Comparison of ENCODE assay signal across 8 cellular contexts in the genomic region with DNA sequence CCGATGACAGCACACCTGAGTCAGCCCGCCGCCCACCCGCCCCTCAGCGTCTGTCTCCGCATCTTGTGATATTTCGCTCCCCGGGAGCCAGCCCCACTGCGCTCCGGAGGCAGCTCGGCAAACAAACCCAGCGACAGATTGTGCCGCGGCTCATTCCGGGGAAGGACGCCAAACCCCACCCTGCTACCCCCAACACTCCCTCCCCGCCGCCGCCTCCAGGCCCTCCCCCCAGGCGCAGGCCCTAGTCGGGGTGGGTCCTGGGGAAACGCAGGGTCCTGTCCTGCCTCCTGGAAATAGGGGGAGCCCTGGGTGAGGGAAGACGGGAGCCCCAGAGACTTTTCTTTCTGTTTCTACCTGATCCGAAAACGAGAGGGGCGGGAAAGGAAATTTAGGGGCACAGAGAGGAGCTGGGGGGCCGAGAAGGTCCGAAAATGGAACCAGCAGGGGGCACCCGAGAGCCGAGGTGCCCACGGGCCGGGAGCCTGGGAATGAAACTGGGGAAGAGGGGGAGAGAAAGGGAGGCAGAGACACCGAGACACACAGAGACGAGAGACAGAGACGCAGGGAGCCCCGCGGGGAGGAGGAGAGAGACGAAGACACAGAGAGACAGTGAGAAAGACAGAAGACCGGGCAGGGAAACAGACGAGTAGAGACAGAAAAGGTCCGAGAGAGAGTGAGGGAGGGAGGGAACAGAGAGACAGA. TPM values are rescaled to one million over a fixed set of nuclear protein-coding genes. Genes with fewer than 3 reads are reported as not detected.
DNase-seq lines count a peak whose midpoint lies in the region; ATAC-seq, FAIRE-seq and TF ChIP-seq lines count a peak whose summit lies in the region.

No MANE protein-coding gene starts in this region.

- TF ChIP-seq CTCF in foreskin fibroblast (IDR thresholded peaks at IDR 0.05; ENCODE audit: low read depth, low read length): peak; percentile 75

- DNase-seq in NCI-H1417 (lab: John Stamatoyannopoulos, UW): peak in 2 of 3 experiments; percentile 56 to 61
- DNase-seq in NCI-H1417 treated with DMSO at 0.1 percent for 48 hours (lab: John Stamatoyannopoulos, UW): no peak
- DNase-seq in NCI-H2171 (lab: John Stamatoyannopoulos, UW): peak; percentile 92
- DNase-seq in activated T-cell treated with anti-CD3 and anti-CD28 coated beads for 4 hours: peak; percentile 73
- DNase-seq in foreskin fibroblast: peak in 1 of 2 donors; percentile 73
- DNase-seq in occipital lobe (lab: John Stamatoyannopoulos, UW): peak; percentile 51
- no peak for DNase-seq in H54 (ENCODE audit: insufficient read length, low spot score)

- no peak for ATAC-seq in GM21381 (IDR thresholded peaks at IDR 0.05; ENCODE audit: unreplicated experiment)

- no peak for TF ChIP-seq POLR2A in H54 (IDR thresholded peaks at IDR 0.05; ENCODE audit: low read depth, low read length)

- FAIRE-seq in H54 (lab: Jason Lieb, UNC): no peak

- peak overlapping the region; percentile 25 to 29 for H3K4me3 ChIP-seq in foreskin fibroblast (ENCODE audit: low read depth in 1 of 2, low read length in 2 of 2)

RNA-seq across cellular contexts. Expression of a gene that starts 1.8 kb away (rescaled TPM):
- 0.47 TPM for total RNA-seq in occipital lobe

RNA-seq across cellular contexts. Expression of a gene that starts 31.6 kb away (rescaled TPM):
- 8.7 TPM for total RNA-seq in occipital lobe

RNA-seq across cellular contexts. Expression of a gene that starts 56.9 kb away (rescaled TPM):
- 0.94 TPM for total RNA-seq in occipital lobe

Comparison
In these comparisons a context has a peak if more than half of its experiments do, and no peak if none do; other contexts are left out.
1. DNase-seq: peak in NCI-H1417 (2 of 3), NCI-H2171 (single experiment), activated T-cell treated with anti-CD3 and anti-CD28 coated beads for 4 hours (single experiment) and occipital lobe (single experiment); none in NCI-H1417 treated with DMSO at 0.1 percent for 48 hours (single experiment) and H54 (single experiment).